Comparison of ENCODE assay signal across 8 cellular contexts in genomic region chr6:18155273-18155863, GRCh38. TPM values are rescaled to one million over a fixed set of nuclear protein-coding genes. Genes with fewer than 3 reads are reported as not detected.
DNase-seq lines count a peak whose midpoint lies in the region; ATAC-seq and TF ChIP-seq lines count a peak whose summit lies in the region.

KDM1B (plus strand) TSS chr6:18155422; CDS start chr6:18159896, 4,474 bp downstream.

- DNase-seq in COLO668 (lab: John Stamatoyannopoulos, UW; ENCODE audit: unreplicated experiment) (peak; percentile 95), HL-60 (ENCODE audit: low read depth in 1 of 2, low spot score in 1 of 2) (peak; percentile 92 to 98), NOMO-1 (lab: John Stamatoyannopoulos, UW; ENCODE audit: unreplicated experiment in 2 of 2) (peak; percentile 97 to 99), epithelial cell of esophagus (ENCODE audit: low read depth) (peak; percentile 99)
- DNase-seq in activated CD8-positive, alpha-beta memory T cell treated with anti-CD3 and anti-CD28 coated beads, Interleukin-2, amount 50 U/mL, for 24 hours (ENCODE audit: extremely low read depth): peak; percentile 93
- peak; percentile 93 for DNase-seq in stimulated activated CD8-positive, alpha-beta memory T cell treated with anti-CD3 and anti-CD28 coated beads, Interleukin-7, amount 100 ng/mL, for 24 hours (ENCODE audit: low read depth)

- H3K27me3 ChIP-seq in HL-60 (ENCODE audit: insufficient read depth, poor library complexity, severe bottlenecking) (no peaks in the 10 kb centered on the region), mononuclear cell (ENCODE audit: insufficient read depth, low read length) (no peaks in the 10 kb centered on the region)

- peak within 1 kb of the TSS; percentile 93 for H3K27ac ChIP-seq in HL-60 (replicated peaks)

- TF ChIP-seq CTCF in HL-60 (IDR thresholded peaks at IDR 0.05; ENCODE audit: insufficient read depth, low read length) (no peak), epithelial cell of esophagus (IDR thresholded peaks at IDR 0.05; ENCODE audit: insufficient read depth, low read depth, low read length, missing control alignments) (no peak)

- peak; percentile 91 for ATAC-seq in GM19455 (IDR thresholded peaks at IDR 0.05; ENCODE audit: unreplicated experiment)

- H3K4me3 ChIP-seq in HL-60 (replicated peaks; ENCODE audit: insufficient read depth, low read length) (peak within 1 kb of the TSS; percentile 95), epithelial cell of esophagus (ENCODE audit: low read length) (peak within 1 kb of the TSS; percentile 98), mononuclear cell (ENCODE audit: low read length) (peak within 1 kb of the TSS; percentile 94)

- H3K9me3 ChIP-seq in mononuclear cell (ENCODE audit: low read depth, low read length): no peaks in the 10 kb centered on the region

- H3K4me1 ChIP-seq in mononuclear cell (ENCODE audit: insufficient read depth, low read length): peaks cover 32% of the 10 kb centered on the region

RNA-seq across cellular contexts. Expression of gene KDM1B, which starts in this region (rescaled TPM):
- total RNA-seq in mononuclear cell: 19.1 TPM

Comparison
In these comparisons a context has a peak if more than half of its experiments do, and no peak if none do; other contexts are left out.
1. Peak in every context shown above with its lines: DNase-seq, ATAC-seq, H3K4me3 ChIP-seq and H3K27ac ChIP-seq.